ENCODE assay signal across 9 cellular contexts in the genomic region with DNA sequence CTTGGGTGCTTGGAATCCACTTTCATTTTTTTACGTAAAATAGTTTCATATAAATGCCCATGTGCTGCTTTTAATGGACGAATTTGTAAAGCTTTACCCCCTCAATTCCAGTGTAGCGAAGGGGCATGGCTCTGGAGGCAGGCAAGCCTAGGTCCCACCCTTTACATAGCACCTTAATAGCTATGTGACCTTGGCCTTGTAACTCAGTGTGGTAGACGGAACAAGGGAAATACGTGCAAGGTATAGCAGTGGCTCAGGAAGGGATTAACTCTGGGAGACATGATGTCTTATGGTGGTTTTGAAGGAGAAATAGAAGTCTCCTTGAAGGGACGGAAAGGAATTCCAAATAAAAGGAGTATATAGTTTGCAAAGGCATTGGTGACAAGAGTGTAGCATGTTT. TPM values are rescaled to one million over a fixed set of nuclear protein-coding genes. Genes with fewer than 3 reads are reported as not detected.
A peak's percentile ranks its signal among the peaks of the same experiment; 100 is the strongest.
DNase-seq lines count a peak whose midpoint lies in the region; ATAC-seq and TF ChIP-seq lines count a peak whose summit lies in the region.
"Had no signal": no experiment of that assay in that cellular context is flagged by ENCODE, and none has a peak within 500 bp of the region (broad histone marks: within the 10 kb centered on the region; RNA-seq: fewer than 3 reads in every experiment).

No MANE protein-coding gene starts in this region.

- TF ChIP-seq POLR2A in testis (IDR thresholded peaks at IDR 0.05), result no peak

- H3K4me3 ChIP-seq in GM12865 (ENCODE audit: low read depth, low read length) (peak overlapping the region; percentile 81), SJSA1 (peak overlapping the region; percentile 97), fibroblast of lung (replicated peaks in 1 of 4; ENCODE audit: control extremely low read depth in 1 of 4, insufficient read depth in 1 of 4, low read depth in 3 of 4, low read length in 4 of 4) (peak overlapping the region; percentile 74 to 99 (median 96)), retinal pigment epithelial cell (ENCODE audit: low read length) (peak overlapping the region; percentile 98), testis (peak overlapping the region in 1 of 2 donors; percentile 95)

- H3K4me1 ChIP-seq in SJSA1 (replicated peaks) (peaks cover 34% of the 10 kb centered on the region), fibroblast of lung (ENCODE audit: control insufficient read depth, extremely low read depth, insufficient read depth, low read length) (peaks cover 6% of the 10 kb centered on the region), testis (peaks cover 28% of the 10 kb centered on the region)

- peak overlapping the region; percentile 50 for H3K9ac ChIP-seq in fibroblast of lung (ENCODE audit: insufficient read depth, low read length)

- H3K4me2 ChIP-seq in fibroblast of lung (ENCODE audit: extremely low read depth, insufficient read depth, low read length), result peak overlapping the region; percentile 99

- no peak overlapping the region for H2AFZ ChIP-seq in fibroblast of lung (ENCODE audit: low read length)

- 52% methylated on average over 6 of the region's 6 CpGs for WGBS in testis, 2 donors

- no peaks in the 10 kb centered on the region for H4K20me1 ChIP-seq in fibroblast of lung (ENCODE audit: control insufficient read depth, extremely low read depth, insufficient read depth, low read length)

- no peak for ATAC-seq in GM19452 (IDR thresholded peaks at IDR 0.05; ENCODE audit: unreplicated experiment)
- ATAC-seq: body of pancreas had no signal

- no peak for TF ChIP-seq CTCF in GM12865 (IDR thresholded peaks at IDR 0.05; ENCODE audit: insufficient read depth, low read depth, low read length, missing control alignments)
- no peak for TF ChIP-seq CTCF in fibroblast of lung (conservative IDR thresholded peaks at IDR 0.05 in 1 of 2, IDR thresholded peaks at IDR 0.05 in 1 of 2; ENCODE audit: low read depth in 1 of 2, low read length in 2 of 2)
- TF ChIP-seq CTCF in retinal pigment epithelial cell (conservative IDR thresholded peaks at IDR 0.05; ENCODE audit: low read depth, low read length), result no peak
- TF ChIP-seq CTCF in testis (IDR thresholded peaks at IDR 0.05), result no peak

- H3K27me3 ChIP-seq in SJSA1 (replicated peaks), result no peaks in the 10 kb centered on the region
- no peaks in the 10 kb centered on the region for H3K27me3 ChIP-seq in fibroblast of lung (ENCODE audit: control insufficient read depth, insufficient read depth, low read length)
- H3K27me3 ChIP-seq in testis, result no peaks in the 10 kb centered on the region
- H3K27me3 ChIP-seq: body of pancreas had no signal

- intact Hi-C loops in testis (cut with DNase I; ENCODE audit: low total_unique reads), result no loop called here

- H3K36me3 ChIP-seq in SJSA1 (peaks cover 64% of the 10 kb centered on the region), fibroblast of lung (ENCODE audit: control insufficient read depth, insufficient read depth, low read length) (peaks cover 17% of the 10 kb centered on the region), testis (ENCODE audit: low read depth, missing control alignments) (no peaks in the 10 kb centered on the region)

- H3K9me3 ChIP-seq in SJSA1 (replicated peaks) (no peaks in the 10 kb centered on the region), fibroblast of lung (ENCODE audit: control insufficient read depth, insufficient read depth, low read depth, low read length) (no peaks in the 10 kb centered on the region), testis (no peaks in the 10 kb centered on the region)
- H3K9me3 ChIP-seq: body of pancreas had no signal

- H3K27ac ChIP-seq in SJSA1, result no peak overlapping the region; the same call in 1 of the 2 replicates
- peak overlapping the region; percentile 98 for H3K27ac ChIP-seq in fibroblast of lung (ENCODE audit: insufficient read depth, low read length)
- no peak overlapping the region for H3K27ac ChIP-seq in testis

- peaks cover 56% of the 10 kb centered on the region for H3K79me2 ChIP-seq in fibroblast of lung (ENCODE audit: control insufficient read depth, insufficient read depth, low read length)

- DNase-seq in GM12865 (ENCODE audit: low read depth), result no peak
- DNase-seq in SJSA1 (ENCODE audit: low read depth in 1 of 2, low spot score in 2 of 2), result no peak
- DNase-seq in fibroblast of lung (ENCODE audit: low read depth in 2 of 2), result no peak
- no peak for DNase-seq in retinal pigment epithelial cell (ENCODE audit: low read depth)
- DNase-seq in NCI-H748 treated with DMSO at 0.1 percent for 48 hours (lab: John Stamatoyannopoulos, UW), result no peak
- no peak for DNase-seq in testis
- DNase-seq in HCEC 1CT, result no peak
- DNase-seq: body of pancreas had no signal

RNA-seq across cellular contexts. Expression of a gene that starts 1.4 kb away (rescaled TPM):
- 207 and 285 TPM in 2 replicates for total RNA-seq in SJSA1 (2014; rRNA removed; shearing (Covaris generic))
- total RNA-seq in fibroblast of lung (228 and 398 TPM in 2 replicates), testis (100 to 1,000 TPM; 129 to 137 TPM)
- polyA plus RNA-seq in fibroblast of lung (509 and 525 TPM in 2 replicates), testis (ENCODE audit: insufficient read depth, low read depth, low replicate concordance) (119 TPM)
- 366 and 412 TPM in 2 replicates for polyA plus RNA-seq in fibroblast of lung (2012)
- 711 and 936 TPM in 2 replicates for polyA minus RNA-seq in fibroblast of lung (ENCODE audit: low replicate concordance)
